Comparison of ENCODE assay signal across 17 cellular contexts in genomic region chr5:180114304-180115003, GRCh38.
"Had no signal": no experiment of that assay in that cellular context is flagged by ENCODE, and none has a peak within 500 bp of the region (broad histone marks: within the 10 kb centered on the region; RNA-seq: fewer than 3 reads in every experiment).

No MANE protein-coding gene starts in this region.

- H3K27me3 ChIP-seq: uterus had no signal

- H3K4me1 ChIP-seq: esophagus squamous epithelium, uterus had no signal

- H3K27ac ChIP-seq: esophagus squamous epithelium, thoracic aorta, uterus, VCaP had no signal

- ATAC-seq: activated CD4-positive, alpha-beta T cell treated with anti-CD3 and anti-CD28 coated beads for 36 hours; activated CD8-positive, alpha-beta T cell treated with anti-CD3 and anti-CD28 coated beads for 36 hours; natural killer cell treated with Interleukin-12 subunit alpha and Interleukin-12 subunit beta and Interleukin-15 and Interleukin-18, amount 100 ng/mL, for 72 hours; stimulated activated naive CD8-positive, alpha-beta T cell treated with anti-CD3 and anti-CD28 coated beads, Interleukin-15, amount 100 ng/mL, for 72 hours had no signal

- H3K4me3 ChIP-seq: esophagus squamous epithelium, thoracic aorta, uterus had no signal

- H3K36me3 ChIP-seq: esophagus squamous epithelium, thoracic aorta, uterus had no signal

- FAIRE-seq: endometrium, islet of Langerhans had no signal

- H3K9me3 ChIP-seq: esophagus squamous epithelium, thoracic aorta, uterus had no signal

- DNase-seq: activated CD4-positive, alpha-beta T cell treated with anti-CD3 and anti-CD28 coated beads for 36 hours; activated CD8-positive, alpha-beta memory T cell treated with anti-CD3 and anti-CD28 coated beads, Interleukin-2, amount 50 U/mL, for 4 hours; activated CD8-positive, alpha-beta T cell treated with anti-CD3 and anti-CD28 coated beads for 36 hours; anterior cingulate cortex; esophagus squamous epithelium; foreskin fibroblast; mammary epithelial cell; stimulated activated CD4-positive, alpha-beta T cell treated with anti-CD3 and anti-CD28 coated beads, Interleukin-15, amount 100 ng/mL, for 24 hours; stimulated activated CD4-positive, alpha-beta T cell treated with anti-CD3 and anti-CD28 coated beads, Interleukin-4, amount 100 ng/mL, for 24 hours; stimulated activated naive CD8-positive, alpha-beta T cell treated with anti-CD3 and anti-CD28 coated beads, Interleukin-15, amount 100 ng/mL, for 72 hours; T-helper 1 cell had no signal
